Comparison of ENCODE assay signal across 8 cellular contexts in the genomic region with DNA sequence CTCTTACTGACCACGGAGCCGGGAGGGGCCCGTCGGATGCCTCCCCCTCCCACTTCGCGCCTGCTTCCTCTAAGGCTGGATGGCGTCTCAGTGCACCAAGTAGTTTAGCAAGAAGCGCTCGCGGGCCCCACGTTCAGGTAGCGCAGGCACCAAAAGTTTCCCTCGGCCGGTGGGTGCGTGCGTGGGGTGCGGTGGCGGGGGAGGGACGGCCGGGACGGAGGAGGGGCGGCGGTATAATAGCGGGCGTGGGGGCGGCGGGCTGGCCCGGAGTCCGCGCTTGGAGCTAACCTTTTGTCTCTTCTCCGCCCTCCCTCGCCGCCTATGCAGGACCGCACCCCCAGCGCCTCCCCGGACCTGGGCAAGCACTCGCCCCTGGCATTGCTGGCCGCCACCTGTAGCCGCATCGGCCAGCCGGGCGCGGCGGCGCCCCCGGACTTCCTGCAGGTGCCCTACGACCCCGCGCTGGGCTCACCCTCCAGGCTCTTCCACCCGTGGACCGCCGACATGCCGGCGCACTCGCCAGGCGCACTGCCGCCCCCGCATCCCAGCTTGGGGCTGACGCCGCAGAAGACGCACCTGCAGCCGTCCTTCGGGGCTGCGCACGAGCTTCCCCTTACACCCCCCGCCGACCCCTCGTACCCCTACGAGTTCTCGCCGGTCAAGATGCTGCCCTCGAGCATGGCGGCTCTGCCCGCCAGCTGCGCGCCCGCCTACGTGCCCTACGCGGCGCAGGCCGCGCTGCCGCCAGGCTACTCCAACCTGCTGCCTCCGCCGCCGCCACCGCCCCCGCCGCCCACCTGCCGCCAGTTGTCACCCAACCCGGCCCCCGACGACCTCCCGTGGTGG. TPM values are rescaled to one million over a fixed set of nuclear protein-coding genes. Genes with fewer than 3 reads are reported as not detected.
DNase-seq lines count a peak whose midpoint lies in the region; ATAC-seq and TF ChIP-seq lines count a peak whose summit lies in the region.

No MANE protein-coding gene starts in this region.

- H3K36me3 ChIP-seq in ACC112 (ENCODE audit: insufficient read depth, low read length), result no peaks in the 10 kb centered on the region
- H3K36me3 ChIP-seq in muscle layer of duodenum (ENCODE audit: control insufficient read depth in 1 of 2, insufficient read depth in 2 of 2, low read length in 2 of 2), result no peaks in the 10 kb centered on the region

- peak overlapping the region; percentile 78 for H3K4me3 ChIP-seq in ACC112 (ENCODE audit: low read depth, low read length)
- peak overlapping the region; percentile 64 to 83 for H3K4me3 ChIP-seq in muscle layer of duodenum (ENCODE audit: low read depth in 1 of 2, low read length in 2 of 2)

- no peaks in the 10 kb centered on the region for H3K79me2 ChIP-seq in ACC112 (ENCODE audit: control insufficient read depth, insufficient read depth, low read length, unreplicated experiment)

- H3K4me1 ChIP-seq in ACC112 (ENCODE audit: control insufficient read depth, insufficient read depth, low read length, unreplicated experiment) (no peaks in the 10 kb centered on the region), muscle layer of duodenum (ENCODE audit: control insufficient read depth in 1 of 2, insufficient read depth in 2 of 2, low read length in 2 of 2) (peaks cover 3 to 48% of the 10 kb centered on the region in 2 donors)

- H3K4me1 Mint-ChIP-seq in brain, result peaks cover 43% of the 10 kb centered on the region

- H3K27ac Mint-ChIP-seq in brain, result no peak overlapping the region

- ATAC-seq in GM18868 (IDR thresholded peaks at IDR 0.05; ENCODE audit: unreplicated experiment), result no peak

- no peak overlapping the region for H3K27ac ChIP-seq in ACC112 (ENCODE audit: low read depth, low read length)
- no peak overlapping the region for H3K27ac ChIP-seq in muscle layer of duodenum (ENCODE audit: low read length)

- TF ChIP-seq CTCF in brain (conservative IDR thresholded peaks at IDR 0.05), result no peak

- peaks cover 88% of the 10 kb centered on the region for H3K27me3 ChIP-seq in ACC112 (ENCODE audit: insufficient read depth, low read length)
- H3K27me3 ChIP-seq in muscle layer of duodenum (ENCODE audit: low read depth, low read length), result peaks cover 31% of the 10 kb centered on the region

- H3K9me3 ChIP-seq in muscle layer of duodenum (ENCODE audit: control insufficient read depth in 1 of 2, low read length in 2 of 2), result no peaks in the 10 kb centered on the region

- peaks cover 96% of the 10 kb centered on the region for H3K27me3 Mint-ChIP-seq in brain

- H3K9me3 Mint-ChIP-seq in brain, result peaks cover 0 to 6% (median 0%) of the 10 kb centered on the region in 5 experiments

- H3K4me3 Mint-ChIP-seq in brain, result peak overlapping the region; percentile 83 to 89 (median 85)

- H3K36me3 Mint-ChIP-seq in brain, result no peaks in the 10 kb centered on the region

- H2AFZ ChIP-seq in ACC112 (ENCODE audit: low read length, unreplicated experiment), result no peak overlapping the region

- DNase-seq in NCI-H69 (lab: John Stamatoyannopoulos, UW), result peak; percentile 48
- no peak for DNase-seq in OCI-M1 (lab: John Stamatoyannopoulos, UW)
- no peak for DNase-seq in NCI-H345 (lab: John Stamatoyannopoulos, UW)
- DNase-seq in NCI-H1417 treated with DMSO at 0.1 percent for 48 hours (lab: John Stamatoyannopoulos, UW), result no peak

RNA-seq across cellular contexts. Expression of gene SP5, which starts 1.0 kb away (rescaled TPM):
- 3.9 TPM for polyA plus RNA-seq in brain (ENCODE audit: insufficient read depth, low read depth, low replicate concordance)

RNA-seq across cellular contexts. Expression of gene ERICH2, which starts 54.0 kb away (rescaled TPM):
- polyA plus RNA-seq in brain (ENCODE audit: insufficient read depth, low read depth, low replicate concordance), result 1.1 TPM
